Comparison of ENCODE assay signal across 10 cellular contexts in the genomic region with DNA sequence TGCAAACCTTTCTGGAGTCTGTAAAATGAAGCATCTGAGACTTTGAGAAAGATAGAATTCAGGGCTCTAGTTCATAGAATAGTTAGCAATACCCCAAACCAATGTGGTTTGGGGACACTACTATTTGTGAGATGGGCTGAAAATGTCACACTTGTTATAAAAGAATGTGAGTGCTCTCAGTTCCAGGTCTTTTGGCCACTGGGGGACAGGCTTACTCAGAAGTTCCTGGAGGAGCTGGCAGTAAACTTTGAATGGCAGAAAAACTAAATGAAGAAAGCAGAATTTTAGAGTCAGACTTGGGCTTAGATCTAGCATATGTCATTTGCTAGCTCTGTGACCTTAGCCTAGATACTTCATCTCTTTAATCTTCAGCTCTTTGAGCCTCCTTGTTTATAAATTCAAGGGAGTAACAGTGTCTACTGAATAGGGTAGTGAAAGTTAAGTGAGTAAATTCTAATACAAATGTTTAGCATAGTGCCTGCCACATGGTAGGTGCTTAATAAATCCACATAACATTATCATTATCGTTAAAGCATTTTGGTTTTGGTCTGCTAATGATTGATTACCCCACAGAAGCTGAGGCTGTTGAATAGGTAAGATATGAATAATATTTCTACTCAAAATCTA. TPM values are rescaled to one million over a fixed set of nuclear protein-coding genes. Genes with fewer than 3 reads are reported as not detected.
A peak's percentile ranks its signal among the peaks of the same experiment; 100 is the strongest.
DNase-seq lines count a peak whose midpoint lies in the region; FAIRE-seq and TF ChIP-seq lines count a peak whose summit lies in the region.
"Had no signal": no experiment of that assay in that cellular context is flagged by ENCODE, and none has a peak within 500 bp of the region (broad histone marks: within the 10 kb centered on the region; RNA-seq: fewer than 3 reads in every experiment).

No MANE protein-coding gene starts in this region.

- H3K4ac ChIP-seq in H1 (replicated peaks; ENCODE audit: insufficient read length, low read depth, low read length): no peak overlapping the region

- H3K27ac ChIP-seq in OCI-LY3 (ENCODE audit: low read length): no peak overlapping the region
- H3K27ac ChIP-seq in H1 (ENCODE audit: low read depth, low read length): no peak overlapping the region
- no peak overlapping the region for H3K27ac ChIP-seq in parathyroid adenoma

- H3K4me3 ChIP-seq in OCI-LY3 (ENCODE audit: low read length) (no peak overlapping the region), H1 (ENCODE audit: extremely low read depth in 1 of 4, insufficient read depth in 2 of 4, low read depth in 3 of 4, low read length in 4 of 4) (no peak overlapping the region), parathyroid adenoma (ENCODE audit: low read depth, low read length) (no peak overlapping the region)

- H3K18ac ChIP-seq in H1 (ENCODE audit: extremely low read depth, low read length): no peak overlapping the region

- no peak for TF ChIP-seq EP300 in H1 (IDR thresholded peaks at IDR 0.05; ENCODE audit: borderline replicate concordance in 1 of 2, low read depth in 2 of 2, low read length in 2 of 2)

- H2BK120ac ChIP-seq in H1 (replicated peaks; ENCODE audit: low read depth, low read length): no peak overlapping the region

- no peak overlapping the region for H3K23ac ChIP-seq in H1 (ENCODE audit: insufficient read length)

- peak overlapping the region; percentile 13; the same call in 1 of the 2 replicates for H3K4me2 ChIP-seq in OCI-LY3 (ENCODE audit: low read length)
- no peak overlapping the region for H3K4me2 ChIP-seq in H1 (ENCODE audit: insufficient read depth in 1 of 2, low read depth in 2 of 2, low read length in 2 of 2)
- no peak overlapping the region for H3K4me2 ChIP-seq in parathyroid adenoma (ENCODE audit: low read length)

- H2AFZ ChIP-seq in OCI-LY3 (ENCODE audit: low read depth, low read length): no peak overlapping the region
- H2AFZ ChIP-seq in H1 (ENCODE audit: low read length): no peak overlapping the region
- no peak overlapping the region for H2AFZ ChIP-seq in parathyroid adenoma

- no peak overlapping the region for H4K5ac ChIP-seq in H1 (ENCODE audit: insufficient read length, low read depth, low read length)

- CTCF ChIA-PET in H1 (lab: Charles Lee; ENCODE audit: partially characterized antibody): interaction anchor here (0.6 to 2.8 kb wide), 15 partner anchors 9 to 169 kb away, joined by 3 to 11 read pairs (median 4); no protein-coding TSS in a partner anchor

- H2BK12ac ChIP-seq in H1 (ENCODE audit: low read depth, low read length): no peak overlapping the region

- no peak overlapping the region for H4K91ac ChIP-seq in H1 (replicated peaks; ENCODE audit: insufficient read length, low read length)

- no peak overlapping the region for H2BK15ac ChIP-seq in H1 (ENCODE audit: low read length)

- no peaks in the 10 kb centered on the region for H3K79me1 ChIP-seq in H1 (ENCODE audit: low read depth, low read length)

- peaks cover 16% of the 10 kb centered on the region for H3K4me1 ChIP-seq in OCI-LY3 (ENCODE audit: low read length)
- H3K4me1 ChIP-seq in H1 (replicated peaks in 1 of 4; ENCODE audit: control insufficient read depth in 3 of 4, insufficient read depth in 4 of 4, low read length in 3 of 4): peaks cover 0 to 6% (median 0%) of the 10 kb centered on the region in 4 experiments; a peak in 4 of 7 replicates
- H3K4me1 ChIP-seq in parathyroid adenoma: no peaks in the 10 kb centered on the region

- 0 out of 2 replicates have a peak, but pooled peaks cover 4% of the 10 kb centered on the region for H3K27me3 ChIP-seq in OCI-LY3 (ENCODE audit: low read depth, low read length)
- H3K27me3 ChIP-seq in H1 (replicated peaks in 1 of 4; ENCODE audit: control insufficient read depth in 3 of 4, extremely low read depth in 1 of 4, insufficient read depth in 3 of 4, low read length in 3 of 4): no peaks in the 10 kb centered on the region
- H3K27me3 ChIP-seq in parathyroid adenoma (ENCODE audit: control insufficient read depth, insufficient read depth, low read length): no peaks in the 10 kb centered on the region

- 80% methylated on average over 1 of the region's 1 CpG; no CpG with 5 or more reads in 1 of the 2 experiments for WGBS in H1 (ENCODE audit: extremely low coverage in 1 of 2, insufficient coverage in 1 of 2, insufficient read length in 1 of 2, insufficient replicate concordance in 2 of 2, low coverage in 1 of 2, low lambda C conversion rate in 2 of 2, missing lambda C conversion rate in 1 of 2), 2 experiments

- H3K14ac ChIP-seq in H1 (ENCODE audit: insufficient read length): no peak overlapping the region

- no peak overlapping the region for H3K56ac ChIP-seq in H1 (replicated peaks; ENCODE audit: insufficient read length, low read depth, low read length)

- no peak overlapping the region for H2BK5ac ChIP-seq in H1 (ENCODE audit: low read depth, low read length)

- peak; percentile 32 to 48 for TF ChIP-seq RAD21 in H1 (IDR thresholded peaks at IDR 0.05 in 1 of 2, conservative IDR thresholded peaks at IDR 0.05 in 1 of 2; ENCODE audit: low read depth in 2 of 2, low read length in 2 of 2)

- peak; percentile 18 for TF ChIP-seq CTCF in GM10266 (IDR thresholded peaks at IDR 0.05; ENCODE audit: control insufficient read depth, insufficient read depth, low read depth, missing control alignments)
- TF ChIP-seq CTCF in OCI-LY3 (IDR thresholded peaks at IDR 0.05; ENCODE audit: low read depth, low read length): peak; percentile 45
- TF ChIP-seq CTCF in H1 (IDR thresholded peaks at IDR 0.05; ENCODE audit: control extremely low read depth in 1 of 3, insufficient read depth in 1 of 3, low read depth in 1 of 3, low read length in 3 of 3): peak in 2 of 3 experiments; percentile 17 to 31; a peak in 2 of 4 replicates
- TF ChIP-seq CTCF in parathyroid adenoma (IDR thresholded peaks at IDR 0.05): peak; percentile 30

- H4K8ac ChIP-seq in H1 (ENCODE audit: extremely low read depth, insufficient read depth, low read length): no peak overlapping the region

- no peak overlapping the region for H3K9ac ChIP-seq in OCI-LY3 (ENCODE audit: low read length)
- no peak overlapping the region for H3K9ac ChIP-seq in H1 (replicated peaks in 1 of 4; ENCODE audit: extremely low read depth in 1 of 4, low read depth in 3 of 4, low read length in 3 of 4)
- no peak overlapping the region for H3K9ac ChIP-seq in parathyroid adenoma

- no peak overlapping the region for H2AK5ac ChIP-seq in H1 (ENCODE audit: low read depth, low read length)

- H3K79me2 ChIP-seq in OCI-LY3 (ENCODE audit: low read length) (no peaks in the 10 kb centered on the region), H1 (ENCODE audit: control insufficient read depth in 1 of 2, insufficient read depth in 2 of 2, low read length in 2 of 2) (no peaks in the 10 kb centered on the region), parathyroid adenoma (no peaks in the 10 kb centered on the region)

- DNase-seq in GM10266 (ENCODE audit: extremely low spot score): no peak
- no peak for DNase-seq in H1 (ENCODE audit: low read depth in 1 of 2, low spot score in 2 of 2)
- no peak for DNase-seq in NCI-H446 treated with DMSO at 0.1 percent for 48 hours (lab: John Stamatoyannopoulos, UW)
- DNase-seq in AG08396 (ENCODE audit: low spot score): no peak
- DNase-seq in activated CD8-positive, alpha-beta memory T cell treated with anti-CD3 and anti-CD28 coated beads for 24 hours: no peak
- DNase-seq in A172 (ENCODE audit: low spot score): no peak
- DNase-seq: anterior cingulate cortex, NCI-H526 had no signal

- H3K9me3 ChIP-seq in OCI-LY3 (ENCODE audit: insufficient read depth, low read length) (no peaks in the 10 kb centered on the region), H1 (ENCODE audit: insufficient read depth in 2 of 2, low read depth in 1 of 2, low read length in 1 of 2) (no peaks in the 10 kb centered on the region), parathyroid adenoma (ENCODE audit: control insufficient read depth, low read length) (no peaks in the 10 kb centered on the region)

- no peak overlapping the region for H2BK20ac ChIP-seq in H1 (ENCODE audit: low read length)

- POLR2A ChIA-PET in H1 (lab: Charles Lee; ENCODE audit: partially characterized antibody): no interaction called here

- H4K20me1 ChIP-seq in OCI-LY3 (ENCODE audit: insufficient read depth, low read length) (no peaks in the 10 kb centered on the region), H1 (replicated peaks in 1 of 2; ENCODE audit: control insufficient read depth in 1 of 2, insufficient read depth in 2 of 2, low read length in 2 of 2) (no peaks in the 10 kb centered on the region)

- H3K36me3 ChIP-seq in OCI-LY3 (replicated peaks; ENCODE audit: low read depth, low read length): no peaks in the 10 kb centered on the region
- no peaks in the 10 kb centered on the region for H3K36me3 ChIP-seq in H1 (ENCODE audit: control insufficient read depth in 2 of 4, insufficient read depth in 4 of 4, low read length in 3 of 4)
- no peaks in the 10 kb centered on the region for H3K36me3 ChIP-seq in parathyroid adenoma (ENCODE audit: control insufficient read depth, insufficient read depth, low read length)

- no peak for TF ChIP-seq POLR2A in H1 (IDR thresholded peaks at IDR 0.05; ENCODE audit: control extremely low read depth in 1 of 2, low read depth in 2 of 2, low read length in 2 of 2)

- FAIRE-seq in H1 (lab: Jason Lieb, UNC): no peak

- no peaks in the 10 kb centered on the region; the same call in 1 of the 2 replicates for H3K23me2 ChIP-seq in H1 (ENCODE audit: low read depth, low read length)

TF ChIP-seq in H1, 55 proteins besides CTCF, POLR2A, EP300 and RAD21 (continues in another document):
- no peak for TF ChIP-seq ASH2L (IDR thresholded peaks at IDR 0.05; ENCODE audit: low read length)

RNA-seq across cellular contexts. Expression of a gene that starts 3.7 kb away (rescaled TPM):
- total RNA-seq in H1 (2021; fragmentation: NEBNext Ultra II Directional; extraction: Animal tissue kit (Norgen Biotek cat#: 25700)): 0.09 TPM in 1 of 2 replicates, not detected in the other
- not detected in 2 replicates for polyA plus RNA-seq in H1 (2011; rRNA removed)
- 0.05 TPM for polyA plus RNA-seq in H1 (2011; cell fraction: cytosol; rRNA removed)
- 0.11 TPM for polyA plus RNA-seq in H1 (2011; cell fraction: nucleus; rRNA removed)
- 0.13 to 0.21 TPM in 2 of 4 replicates, not detected in the others for polyA plus RNA-seq in H1 (2012, experiment 1 of 2)
- not detected for polyA plus RNA-seq in H1 (2012, experiment 2 of 2)
- polyA plus RNA-seq in H1 (2013, experiment 1 of 2): 0.04 TPM
- 0.07 TPM for polyA plus RNA-seq in H1 (2013, experiment 2 of 2)
- polyA minus RNA-seq in H1 (2011; rRNA and poly(A)+ RNA removed): 0.10 TPM in 1 of 2 replicates, not detected in the other
- polyA minus RNA-seq in H1 (2011; cell fraction: cytosol; rRNA and poly(A)+ RNA removed): not detected
- not detected for polyA minus RNA-seq in H1 (2011; cell fraction: nucleus; rRNA and poly(A)+ RNA removed)
- not detected in 2 replicates for total RNA-seq in A172 (2014; rRNA removed; shearing (Covaris generic))

RNA-seq across cellular contexts. Expression of a gene that starts 23.8 kb away (rescaled TPM):
- total RNA-seq in H1 (2021; fragmentation: NEBNext Ultra II Directional; extraction: Animal tissue kit (Norgen Biotek cat#: 25700)): 20.9 and 22.8 TPM in 2 replicates
- polyA plus RNA-seq in H1 (2011; rRNA removed): 5.4 and 8.5 TPM in 2 replicates
- polyA plus RNA-seq in H1 (2011; cell fraction: cytosol; rRNA removed): 10.9 TPM
- polyA plus RNA-seq in H1 (2011; cell fraction: nucleus; rRNA removed): 2.8 TPM
- polyA plus RNA-seq in H1 (2012, experiment 1 of 2): 18.6 to 37.2 TPM (median 21.2 TPM) in 4 replicates
- polyA plus RNA-seq in H1 (2012, experiment 2 of 2): 1.3 TPM
- 12.9 TPM for polyA plus RNA-seq in H1 (2013, experiment 1 of 2)
- 11.9 TPM for polyA plus RNA-seq in H1 (2013, experiment 2 of 2)
- polyA minus RNA-seq in H1 (2011; rRNA and poly(A)+ RNA removed): 11.2 and 18.4 TPM in 2 replicates
- polyA minus RNA-seq in H1 (2011; cell fraction: cytosol; rRNA and poly(A)+ RNA removed): 7.3 TPM
- 15.6 TPM for polyA minus RNA-seq in H1 (2011; cell fraction: nucleus; rRNA and poly(A)+ RNA removed)
- 23.6 and 28.1 TPM in 2 replicates for total RNA-seq in A172 (2014; rRNA removed; shearing (Covaris generic))
